Comparison of ENCODE assay signal across 17 cellular contexts in the genomic region with DNA sequence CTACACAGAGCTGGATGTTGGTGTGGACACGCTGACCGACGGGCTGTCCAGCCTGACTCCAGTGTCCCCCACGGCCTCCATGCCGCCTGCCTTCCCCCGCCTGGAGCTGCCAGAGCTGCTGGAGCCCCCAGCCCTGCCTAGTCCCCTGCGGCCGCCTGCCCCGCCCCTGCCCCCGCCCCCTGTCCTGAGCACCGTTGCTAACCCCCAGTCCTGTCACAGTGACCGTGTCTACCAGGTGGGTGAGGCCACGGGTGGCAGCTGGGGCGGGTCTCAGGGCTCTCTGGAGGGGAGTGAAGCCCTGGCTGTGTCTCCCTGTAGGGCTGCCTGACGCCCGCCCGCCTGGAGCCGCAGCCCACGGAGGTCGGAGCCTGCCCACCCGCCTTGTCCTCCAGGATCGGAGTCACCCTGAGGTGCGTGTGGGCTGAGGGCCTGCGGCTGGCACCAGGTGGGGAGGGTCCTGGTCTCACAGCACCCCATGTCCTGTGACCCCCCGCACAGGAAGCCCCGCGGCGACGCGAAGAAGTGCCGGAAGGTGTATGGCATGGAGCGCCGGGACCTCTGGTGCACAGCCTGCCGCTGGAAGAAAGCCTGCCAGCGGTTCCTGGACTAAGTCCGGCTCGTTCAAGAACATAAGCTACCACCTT. TPM values are rescaled to one million over a fixed set of nuclear protein-coding genes. Genes with fewer than 3 reads are reported as not detected.
DNase-seq lines count a peak whose midpoint lies in the region; TF ChIP-seq lines count a peak whose summit lies in the region.
"Had no signal": no experiment of that assay in that cellular context is flagged by ENCODE, and none has a peak within 500 bp of the region (broad histone marks: within the 10 kb centered on the region; RNA-seq: fewer than 3 reads in every experiment).

No MANE protein-coding gene starts in this region.

- H3K9ac ChIP-seq in NT2/D1 (ENCODE audit: insufficient read length, low read depth): peak overlapping the region; percentile 56
- H3K9ac ChIP-seq in neuronal stem cell (ENCODE audit: low read depth, low read length, poor library complexity): no peak overlapping the region

- H4K91ac ChIP-seq in neuronal stem cell (ENCODE audit: low read depth, low read length, poor library complexity): no peak overlapping the region

- H3K14ac ChIP-seq in neuronal stem cell (ENCODE audit: low read length): peak overlapping the region; percentile 21

- peak overlapping the region; percentile 10 for H2BK12ac ChIP-seq in neuronal stem cell (ENCODE audit: low read length)

- H3K4ac ChIP-seq in neuronal stem cell (ENCODE audit: low read length): no peak overlapping the region

- H3K79me1 ChIP-seq in neuronal stem cell (ENCODE audit: low read depth, low read length): peaks cover 19% of the 10 kb centered on the region

- peaks cover 59% of the 10 kb centered on the region for H3K36me3 ChIP-seq in NT2/D1 (ENCODE audit: insufficient read depth, insufficient read length, low read length)
- H3K36me3 ChIP-seq in neuronal stem cell (replicated peaks in 1 of 2; ENCODE audit: control insufficient read depth in 2 of 2, insufficient read depth in 2 of 2, low read length in 2 of 2): peaks cover 10 to 57% of the 10 kb centered on the region in 2 donors
- H3K36me3 ChIP-seq in WERI-Rb-1: peaks cover 7% of the 10 kb centered on the region
- H3K36me3 ChIP-seq: transverse colon had no signal

- DNase-seq in 8988T (peak; percentile 43), NT2/D1 (ENCODE audit: low read depth, low spot score) (no peak), neuronal stem cell (ENCODE audit: low spot score) (no peak), germinal center (ENCODE audit: low spot score) (no peak), DMS53 treated with DMSO at 0.1 percent for 48 hours (lab: John Stamatoyannopoulos, UW; ENCODE audit: unreplicated experiment) (no peak), WERI-Rb-1 (no peak)
- DNase-seq: activated CD4-positive, CD25-positive, alpha-beta regulatory T cell; activated naive CD8-positive, alpha-beta T cell treated with anti-CD3 and anti-CD28 coated beads, Interleukin-2, amount 10 ng/mL, durations not matched to agents 7 days and 5 days; CD4-positive, alpha-beta T cell; DMS79 treated with DMSO at 0.1 percent for 48 hours; foreskin fibroblast; NCI-H1417 treated with DMSO at 0.1 percent for 48 hours; stimulated activated naive CD8-positive, alpha-beta T cell treated with anti-CD3 and anti-CD28 coated beads, Interleukin-15, Interleukin-2, amounts not matched to agents 100 U/mL and 50 U/mL, for 24 hours; transverse colon had no signal

- H3K4me1 ChIP-seq in NT2/D1 (ENCODE audit: insufficient read depth, insufficient read length): peaks cover 32% of the 10 kb centered on the region
- H3K4me1 ChIP-seq in neuronal stem cell (ENCODE audit: control insufficient read depth in 2 of 2, insufficient read depth in 1 of 2, low read depth in 1 of 2, low read length in 2 of 2): peaks cover 10 to 16% of the 10 kb centered on the region in 2 donors

- no peak for TF ChIP-seq CTCF in WERI-Rb-1 (IDR thresholded peaks at IDR 0.05; ENCODE audit: low read depth, low read length)

- no peak overlapping the region for H2BK120ac ChIP-seq in neuronal stem cell (ENCODE audit: low read depth, low read length)

- WGBS in neuronal stem cell (ENCODE audit: extremely low coverage in 2 of 2, insufficient read length in 2 of 2, insufficient replicate concordance in 1 of 2), 2 donors: no CpG with 5 or more reads among the region's 37 CpGs

- no peaks in the 10 kb centered on the region for H3K27me3 ChIP-seq in NT2/D1 (ENCODE audit: insufficient read depth, insufficient read length)
- H3K27me3 ChIP-seq in neuronal stem cell (ENCODE audit: control insufficient read depth in 3 of 3, insufficient read depth in 3 of 3, low read depth in 1 of 3, low read length in 3 of 3): no peaks in the 10 kb centered on the region
- no peaks in the 10 kb centered on the region for H3K27me3 ChIP-seq in WERI-Rb-1 (ENCODE audit: insufficient read depth, low read depth, severe bottlenecking)
- H3K27me3 ChIP-seq: body of pancreas, right atrium auricular region, SJSA1, transverse colon had no signal

- H3K4me3 ChIP-seq in NT2/D1 (ENCODE audit: insufficient read length, low read depth) (no peak overlapping the region), neuronal stem cell (ENCODE audit: low read length in 2 of 2) (peak overlapping the region in 1 of 2 donors; percentile 6), WERI-Rb-1 (ENCODE audit: low read depth, low read length) (no peak overlapping the region)
- H3K4me3 ChIP-seq: body of pancreas, right atrium auricular region, SJSA1, transverse colon had no signal

- no peak overlapping the region for H3K4me2 ChIP-seq in neuronal stem cell (ENCODE audit: insufficient read depth, low read length, poor library complexity, severe bottlenecking)

- H3K27ac ChIP-seq in neuronal stem cell (replicated peaks; ENCODE audit: low read length) (peak overlapping the region; percentile 22), WERI-Rb-1 (no peak overlapping the region)
- H3K27ac ChIP-seq: SJSA1 had no signal

- peak overlapping the region; percentile 96 for H3K23ac ChIP-seq in neuronal stem cell (ENCODE audit: low read depth, low read length, poor library complexity)

- H4K8ac ChIP-seq in neuronal stem cell (ENCODE audit: low read depth, low read length): no peak overlapping the region

- H2BK15ac ChIP-seq in neuronal stem cell (ENCODE audit: low read length): no peak overlapping the region

- H3K9me3 ChIP-seq in NT2/D1 (ENCODE audit: insufficient read depth, low read length): no peaks in the 10 kb centered on the region
- H3K9me3 ChIP-seq in neuronal stem cell (replicated peaks in 1 of 2; ENCODE audit: control insufficient read depth in 2 of 2, insufficient read depth in 1 of 2, low read depth in 1 of 2, low read length in 2 of 2): no peaks in the 10 kb centered on the region
- no peaks in the 10 kb centered on the region for H3K9me3 ChIP-seq in WERI-Rb-1 (ENCODE audit: severe bottlenecking)
- H3K9me3 ChIP-seq: body of pancreas, right atrium auricular region, transverse colon had no signal

- no peak overlapping the region for H2AFZ ChIP-seq in neuronal stem cell (ENCODE audit: low read length)

- no peak overlapping the region for H3K18ac ChIP-seq in neuronal stem cell (ENCODE audit: low read length)

- H2AK5ac ChIP-seq in neuronal stem cell (ENCODE audit: low read depth, low read length): peak overlapping the region; percentile 90

- H2BK5ac ChIP-seq in neuronal stem cell (ENCODE audit: low read length): no peak overlapping the region

RNA-seq across cellular contexts. Expression of a gene that starts 2.9 kb away (rescaled TPM):
- polyA plus RNA-seq in neuronal stem cell (2013, experiment 1 of 2): 43.6 TPM
- polyA plus RNA-seq in neuronal stem cell (2013, experiment 2 of 2): 43.1 TPM

RNA-seq across cellular contexts. Expression of a gene that starts 6.0 kb away (rescaled TPM):
- 3.2 TPM for polyA plus RNA-seq in neuronal stem cell (2013, experiment 1 of 2)
- 2.9 TPM for polyA plus RNA-seq in neuronal stem cell (2013, experiment 2 of 2)

RNA-seq across cellular contexts. Expression of a gene that starts 34.7 kb away (rescaled TPM):
- 11.0 TPM for polyA plus RNA-seq in neuronal stem cell (2013, experiment 1 of 2)
- 11.0 TPM for polyA plus RNA-seq in neuronal stem cell (2013, experiment 2 of 2)

RNA-seq across cellular contexts. Expression of a gene that starts 34.7 kb away (rescaled TPM):
- 8.8 TPM for polyA plus RNA-seq in neuronal stem cell (2013, experiment 1 of 2)
- 8.0 TPM for polyA plus RNA-seq in neuronal stem cell (2013, experiment 2 of 2)

RNA-seq across cellular contexts. Expression of a gene that starts 46.1 kb away (rescaled TPM):
- 0.70 TPM for polyA plus RNA-seq in neuronal stem cell (2013, experiment 1 of 2)
- 0.90 TPM for polyA plus RNA-seq in neuronal stem cell (2013, experiment 2 of 2)
